ENCODE assay signal across 11 cellular contexts in the genomic region with DNA sequence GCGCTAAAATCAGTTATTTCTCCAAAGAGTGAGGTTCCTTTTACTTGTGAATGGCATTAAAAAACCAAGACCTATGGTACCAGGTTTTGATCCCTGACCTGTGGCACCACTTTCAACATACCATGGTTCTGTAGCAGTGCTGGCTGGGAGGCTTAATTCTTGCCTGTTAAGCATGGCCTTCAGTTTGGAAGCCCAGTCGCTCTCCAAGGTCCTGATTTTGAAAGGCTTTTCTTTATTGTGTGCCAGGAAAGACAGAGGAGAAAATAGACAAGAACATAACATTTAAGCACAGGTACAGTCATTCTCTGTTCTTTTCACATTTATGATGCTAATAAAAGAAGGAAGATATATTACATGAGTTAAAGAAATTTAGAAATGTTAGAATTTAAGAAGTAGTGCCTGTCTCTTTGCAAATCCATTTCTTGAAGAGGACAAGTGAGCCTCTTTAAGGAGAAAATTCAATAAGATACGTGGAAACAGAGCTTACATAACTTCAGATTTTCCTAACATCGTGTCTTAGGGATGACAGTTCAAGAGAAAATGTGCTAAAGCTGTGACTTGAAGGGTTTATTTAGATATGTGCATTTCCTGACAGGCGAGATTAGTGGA.
A peak's percentile ranks its signal among the peaks of the same experiment; 100 is the strongest.
DNase-seq lines count a peak whose midpoint lies in the region; ATAC-seq and TF ChIP-seq lines count a peak whose summit lies in the region.
"Had no signal": no experiment of that assay in that cellular context is flagged by ENCODE, and none has a peak within 500 bp of the region (broad histone marks: within the 10 kb centered on the region; RNA-seq: fewer than 3 reads in every experiment).

No MANE protein-coding gene starts in this region.

- intact Hi-C loops in left lung (cut with DNase I): no loop called here

- no peaks in the 10 kb centered on the region for H3K27me3 Mint-ChIP-seq in mesothelial cell of epicardium (ENCODE audit: low read depth)

- H3K36me3 ChIP-seq in left lung: no peaks in the 10 kb centered on the region

- H3K27ac Mint-ChIP-seq in mesothelial cell of epicardium: no peak overlapping the region

- H3K36me3 Mint-ChIP-seq in mesothelial cell of epicardium: no peaks in the 10 kb centered on the region

- no peaks in the 10 kb centered on the region for H3K4me1 ChIP-seq in left lung

- TF ChIP-seq CTCF in GM12865 (IDR thresholded peaks at IDR 0.05; ENCODE audit: insufficient read depth, low read depth, low read length, missing control alignments): no peak
- TF ChIP-seq CTCF in left lung (IDR thresholded peaks at IDR 0.05): no peak
- no peak for TF ChIP-seq CTCF in mesothelial cell of epicardium (IDR thresholded peaks at IDR 0.05; ENCODE audit: unreplicated experiment)

- DNase-seq in GM12865 (ENCODE audit: low read depth) (peak; percentile 6), LoVo (ENCODE audit: low spot score) (peak; percentile 35), astrocyte of the hippocampus (ENCODE audit: low read depth, low spot score) (peak; percentile 57), left lung (no peak), T-helper 1 cell (no peak), NCI-H1694 treated with DMSO at 0.1 percent for 48 hours (lab: John Stamatoyannopoulos, UW) (no peak), mesothelial cell of epicardium (ENCODE audit: low spot score in 2 of 2, unreplicated experiment in 2 of 2) (no peak)
- DNase-seq in activated CD4-positive, CD25-positive, alpha-beta regulatory T cell (lab: John Stamatoyannopoulos, UW): no peak
- DNase-seq: left cardiac atrium; NCI-H345; stimulated activated CD4-positive, alpha-beta T cell treated with anti-CD3 and anti-CD28 coated beads, Interleukin-4, amount 100 ng/mL, for 4 hours had no signal

- H3K4me3 Mint-ChIP-seq in mesothelial cell of epicardium: no peak overlapping the region

- H3K27ac ChIP-seq in left lung: no peak overlapping the region

- H3K4me3 ChIP-seq in GM12865 (ENCODE audit: low read depth, low read length) (no peak overlapping the region), left lung (no peak overlapping the region)

- no peaks in the 10 kb centered on the region for H3K9me3 Mint-ChIP-seq in mesothelial cell of epicardium

- H3K27me3 ChIP-seq in left lung: no peaks in the 10 kb centered on the region

- no peaks in the 10 kb centered on the region for H3K4me1 Mint-ChIP-seq in mesothelial cell of epicardium

- H3K9me3 ChIP-seq in left lung: no peaks in the 10 kb centered on the region

- peak; percentile 47 for ATAC-seq in left lung
- ATAC-seq: left cardiac atrium had no signal

Comparison
In these comparisons a context has a peak if more than half of its experiments do, and no peak if none do; other contexts are left out.
1. DNase-seq: peak in GM12865 (single experiment), LoVo (single experiment) and astrocyte of the hippocampus (single experiment); none in left lung (0 of 2), T-helper 1 cell (0 of 5), NCI-H1694 treated with DMSO at 0.1 percent for 48 hours (single experiment), activated CD4-positive, CD25-positive, alpha-beta regulatory T cell (0 of 4) and mesothelial cell of epicardium (0 of 2).